13 cellular contexts compared by ENCODE assay signal in genomic region chr1:156870734-156871133, GRCh38. TPM values are rescaled to one million over a fixed set of nuclear protein-coding genes. Genes with fewer than 3 reads are reported as not detected.
DNase-seq lines count a peak whose midpoint lies in the region; ATAC-seq and TF ChIP-seq lines count a peak whose summit lies in the region.
"Had no signal": no experiment of that assay in that cellular context is flagged by ENCODE, and none has a peak within 500 bp of the region (broad histone marks: within the 10 kb centered on the region; RNA-seq: fewer than 3 reads in every experiment).

No MANE protein-coding gene starts in this region.

- H3K27me3 ChIP-seq in H7 (ENCODE audit: control insufficient read depth, insufficient read depth, low read length) = peaks cover 4% of the 10 kb centered on the region
- H3K27me3 ChIP-seq: right lobe of liver had no signal

- DNase-seq in A172 (ENCODE audit: low spot score) (peak; percentile 81), GM04503 (ENCODE audit: low read depth) (peak; percentile 50), fibroblast of mammary gland (ENCODE audit: low read depth) (peak; percentile 95), NCI-H82 treated with DMSO at 0.1 percent for 48 hours (lab: John Stamatoyannopoulos, UW; ENCODE audit: unreplicated experiment) (no peak), H7 (no peak)
- no peak for DNase-seq in central memory CD4-positive, alpha-beta T cell
- DNase-seq: cortex of kidney; right lobe of liver; stimulated activated naive B cell treated with anti-CD40 and anti-IgM and Interleukin-4, amounts not matched to agents 10 μg/mL and 1 μg/mL and 100 μg/mL, for 72 hours had no signal

- H3K4me3 ChIP-seq in fibroblast of mammary gland (ENCODE audit: control insufficient read depth, low read depth, low read length) (no peak overlapping the region), H7 (ENCODE audit: insufficient read depth, low read depth, low read length) (no peak overlapping the region)
- H3K4me3 ChIP-seq: right lobe of liver had no signal

- ATAC-seq in SK-N-SH treated with all-trans-retinoic acid at 6 μM for 48 hours (peak; percentile 92), HG03108 (IDR thresholded peaks at IDR 0.05; ENCODE audit: unreplicated experiment) (no peak)
- ATAC-seq: right lobe of liver; stimulated activated naive B cell treated with anti-CD40 and anti-IgM and Interleukin-4, amounts not matched to agents 10 μg/mL and 1 μg/mL and 100 μg/mL, for 72 hours had no signal

- no peaks in the 10 kb centered on the region for H3K36me3 ChIP-seq in H7 (replicated peaks; ENCODE audit: control insufficient read depth, insufficient read depth, low read length)
- H3K36me3 ChIP-seq: right lobe of liver had no signal

- TF ChIP-seq CTCF in fibroblast of mammary gland (conservative IDR thresholded peaks at IDR 0.05; ENCODE audit: control insufficient read depth, insufficient read depth, low read depth, low read length) = no peak

TF ChIP-seq in SK-N-SH treated with all-trans-retinoic acid at 6 μM for 48 hours, 23 proteins besides CTCF, POLR2A, EP300 and RAD21:
- TF ChIP-seq TSHZ2 (CRISPR knock-in tag; IDR thresholded peaks at IDR 0.05) = no peak
- no peak for TF ChIP-seq CSDC2 (CRISPR knock-in tag; IDR thresholded peaks at IDR 0.05)

RNA-seq across cellular contexts. Expression of gene NTRK1, which starts 10.1 kb away (rescaled TPM):
- 0.16 and 0.24 TPM in 2 replicates for total RNA-seq in A172 (2014; rRNA removed; shearing (Covaris generic))
- 0.07 and 0.22 TPM in 2 replicates for total RNA-seq in H7 (2014; rRNA removed; shearing (Covaris generic))
- total RNA-seq: right lobe of liver had no signal

RNA-seq across cellular contexts. Expression of gene INSRR, which starts 11.8 kb away (rescaled TPM):
- total RNA-seq in A172 (2014; rRNA removed; shearing (Covaris generic)) = not detected in 2 replicates
- not detected in 2 replicates for total RNA-seq in H7 (2014; rRNA removed; shearing (Covaris generic))
- total RNA-seq: activated CD8-positive, alpha-beta memory T cell treated with anti-CD3 and anti-CD28 coated beads for 36 hours; lower leg skin; right lobe of liver had no signal

RNA-seq across cellular contexts. Expression of gene PEAR1, which starts 22.8 kb away (rescaled TPM):
- 2.8 and 3.1 TPM in 2 replicates for total RNA-seq in A172 (2014; rRNA removed; shearing (Covaris generic))
- 1.2 and 1.8 TPM in 2 replicates for total RNA-seq in H7 (2014; rRNA removed; shearing (Covaris generic))

RNA-seq across cellular contexts. Expression of gene LRRC71, which starts 49.7 kb away (rescaled TPM):
- total RNA-seq in A172 (2014; rRNA removed; shearing (Covaris generic)) = not detected in 2 replicates
- total RNA-seq in H7 (2014; rRNA removed; shearing (Covaris generic)) = not detected in 2 replicates
- total RNA-seq: activated CD8-positive, alpha-beta memory T cell treated with anti-CD3 and anti-CD28 coated beads for 36 hours; lower leg skin had no signal

RNA-seq across cellular contexts. Expression of gene SH2D2A, which starts 54.1 kb away (rescaled TPM):
- 0.09 TPM in 1 of 2 replicates, not detected in the other for total RNA-seq in A172 (2014; rRNA removed; shearing (Covaris generic))
- 4.3 and 8.4 TPM in 2 replicates for total RNA-seq in H7 (2014; rRNA removed; shearing (Covaris generic))

Comparison
In these comparisons a context has a peak if more than half of its experiments do, and no peak if none do; other contexts are left out.
1. DNase-seq: peak in A172 (single experiment), GM04503 (single experiment) and fibroblast of mammary gland (single experiment); none in NCI-H82 treated with DMSO at 0.1 percent for 48 hours (single experiment), central memory CD4-positive, alpha-beta T cell (single experiment) and H7 (single experiment).